In genomic region chr12:98738002-98738401, GRCh38 we compare ENCODE assay signal across 2 cellular contexts.
TF ChIP-seq lines count a peak whose summit lies in the region.

No MANE protein-coding gene starts in this region.

TF ChIP-seq in IMR-90, 13 proteins besides CTCF, POLR2A, EP300 and RAD21:
- TF ChIP-seq MXI1 (IDR thresholded peaks at IDR 0.05; ENCODE audit: borderline replicate concordance, low read depth, low read length), result no peak
- TF ChIP-seq RFX5 (IDR thresholded peaks at IDR 0.05; ENCODE audit: low read depth, low read length), result no peak
- no peak for TF ChIP-seq FOS (IDR thresholded peaks at IDR 0.05; ENCODE audit: low read depth, low read length)
- no peak for TF ChIP-seq RCOR1 (IDR thresholded peaks at IDR 0.05; ENCODE audit: insufficient replicate concordance, low read length)
- no peak for TF ChIP-seq SMC3 (IDR thresholded peaks at IDR 0.05; ENCODE audit: low read depth, low read length)
- TF ChIP-seq MAZ (IDR thresholded peaks at IDR 0.05; ENCODE audit: borderline replicate concordance, low read depth, low read length), result no peak
- no peak for TF ChIP-seq ELK1 (IDR thresholded peaks at IDR 0.05; ENCODE audit: borderline replicate concordance, low read depth, low read length)
- TF ChIP-seq CHD1 (IDR thresholded peaks at IDR 0.05; ENCODE audit: low read depth, low read length), result no peak
- no peak for TF ChIP-seq BHLHE40 (IDR thresholded peaks at IDR 0.05; ENCODE audit: low read depth, low read length)
- no peak for TF ChIP-seq MAFK (IDR thresholded peaks at IDR 0.05; ENCODE audit: low read depth, low read length)
TF ChIP-seq in IMR-90: peak in this region for 0.

TF ChIP-seq in endothelial cell of umbilical vein, 7 proteins besides CTCF, POLR2A, EP300 and RAD21:
- peak; percentile 38 for TF ChIP-seq GATA2 (IDR thresholded peaks at IDR 0.05; ENCODE audit: insufficient read depth, insufficient read length, low read depth, low read length)
- peak; percentile 67 for TF ChIP-seq FOS (IDR thresholded peaks at IDR 0.05; ENCODE audit: borderline replicate concordance, insufficient read depth, low read length)
- peak; percentile 34 for TF ChIP-seq JUN (IDR thresholded peaks at IDR 0.05; ENCODE audit: borderline replicate concordance, insufficient read depth, insufficient read length, low read depth)
- no peak for TF ChIP-seq MAX (IDR thresholded peaks at IDR 0.05; ENCODE audit: insufficient read depth, insufficient read length)
- TF ChIP-seq EZH2 (IDR thresholded peaks at IDR 0.05; ENCODE audit: borderline replicate concordance, low read depth, low read length, severe bottlenecking), result no peak
- TF ChIP-seq POLR2AphosphoS5 (IDR thresholded peaks at IDR 0.05; ENCODE audit: insufficient read depth, low read depth, low read length), result no peak
- TF ChIP-seq MYC (IDR thresholded peaks at IDR 0.05; ENCODE audit: low read depth, low read length), result no peak
